In genomic region chr1:220880367-220880680, GRCh38 we compare ENCODE assay signal across 1 cellular context.
TF ChIP-seq lines count a peak whose summit lies in the region.

No MANE protein-coding gene starts in this region.

TF ChIP-seq in K562, 482 proteins besides CTCF, POLR2A, EP300 and RAD21 (continued from another document):
- TF ChIP-seq MCM5 (IDR thresholded peaks at IDR 0.05; ENCODE audit: low read depth) = no peak
